Comparison of ENCODE assay signal across 1 cellular context in the genomic region with DNA sequence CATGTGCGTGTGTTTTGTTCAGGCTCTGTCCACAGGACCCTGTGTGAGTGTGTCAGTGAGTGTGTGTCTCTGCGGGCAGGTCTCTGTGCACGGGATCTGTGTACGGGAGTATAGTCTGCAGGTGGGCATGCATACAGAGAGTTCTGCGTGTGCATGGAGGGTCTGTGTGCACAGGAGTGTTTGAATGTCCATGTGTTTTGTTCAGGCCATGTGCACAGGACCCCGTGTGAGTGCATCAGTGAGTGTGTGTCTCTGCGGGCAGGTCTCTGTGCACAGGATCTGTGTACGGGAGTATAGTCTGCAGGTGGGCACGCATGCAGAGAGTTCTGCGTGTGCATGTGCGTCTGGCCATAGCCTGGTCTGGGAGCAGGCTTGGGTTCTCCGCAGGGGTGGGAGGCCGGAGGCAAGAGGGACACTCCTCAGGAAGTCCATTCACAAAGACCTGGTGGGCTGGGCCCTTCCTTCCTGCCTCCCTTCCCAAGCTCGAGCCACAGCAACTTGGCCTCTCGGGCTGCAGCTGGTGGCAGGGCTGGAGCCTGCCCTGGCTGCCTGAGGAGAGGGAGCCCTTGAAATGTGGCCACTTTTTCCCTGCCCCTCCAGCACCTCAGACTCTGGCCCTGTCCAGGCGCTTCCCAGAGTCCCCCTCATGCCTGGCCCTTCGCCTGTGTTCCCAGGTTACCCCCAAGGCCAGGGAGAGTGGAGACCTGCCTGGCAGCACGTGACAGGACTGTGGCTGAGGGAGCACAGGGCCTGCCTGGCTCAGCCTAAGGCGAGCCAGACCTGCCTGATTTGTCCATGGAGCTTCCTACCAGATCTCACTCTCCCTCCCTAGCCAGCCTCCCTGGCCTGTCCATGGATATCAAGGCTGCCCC.
TF ChIP-seq lines count a peak whose summit lies in the region.

No MANE protein-coding gene starts in this region.

TF ChIP-seq in HepG2, 621 proteins besides CTCF, POLR2A, EP300 and RAD21 (continued from another document and continues in another):
- no peak for TF ChIP-seq ZSCAN5A (CRISPR knock-in tag; IDR thresholded peaks at IDR 0.05; ENCODE audit: borderline replicate concordance)
- no peak for TF ChIP-seq ZNF101 (CRISPR knock-in tag; IDR thresholded peaks at IDR 0.05; ENCODE audit: borderline replicate concordance, low read depth)
- no peak for TF ChIP-seq SIX1 (CRISPR knock-in tag; IDR thresholded peaks at IDR 0.05; ENCODE audit: borderline replicate concordance)
- no peak for TF ChIP-seq ZSCAN29 (CRISPR knock-in tag; conservative IDR thresholded peaks at IDR 0.05)
- no peak for TF ChIP-seq ZNF296 (CRISPR knock-in tag; conservative IDR thresholded peaks at IDR 0.05)
- TF ChIP-seq AKNA (CRISPR knock-in tag; IDR thresholded peaks at IDR 0.05; ENCODE audit: borderline replicate concordance): no peak
- no peak for TF ChIP-seq TRIM24 (CRISPR knock-in tag; IDR thresholded peaks at IDR 0.05)
- TF ChIP-seq, protein P1, sequence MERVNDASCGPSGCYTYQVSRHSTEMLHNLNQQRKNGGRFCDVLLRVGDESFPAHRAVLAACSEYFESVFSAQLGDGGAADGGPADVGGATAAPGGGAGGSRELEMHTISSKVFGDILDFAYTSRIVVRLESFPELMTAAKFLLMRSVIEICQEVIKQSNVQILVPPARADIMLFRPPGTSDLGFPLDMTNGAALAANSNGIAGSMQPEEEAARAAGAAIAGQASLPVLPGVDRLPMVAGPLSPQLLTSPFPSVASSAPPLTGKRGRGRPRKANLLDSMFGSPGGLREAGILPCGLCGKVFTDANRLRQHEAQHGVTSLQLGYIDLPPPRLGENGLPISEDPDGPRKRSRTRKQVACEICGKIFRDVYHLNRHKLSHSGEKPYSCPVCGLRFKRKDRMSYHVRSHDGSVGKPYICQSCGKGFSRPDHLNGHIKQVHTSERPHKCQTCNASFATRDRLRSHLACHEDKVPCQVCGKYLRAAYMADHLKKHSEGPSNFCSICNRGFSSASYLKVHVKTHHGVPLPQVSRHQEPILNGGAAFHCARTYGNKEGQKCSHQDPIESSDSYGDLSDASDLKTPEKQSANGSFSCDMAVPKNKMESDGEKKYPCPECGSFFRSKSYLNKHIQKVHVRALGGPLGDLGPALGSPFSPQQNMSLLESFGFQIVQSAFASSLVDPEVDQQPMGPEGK (CRISPR knock-in tag; IDR thresholded peaks at IDR 0.05): no peak
- TF ChIP-seq ZSCAN12 (CRISPR knock-in tag; IDR thresholded peaks at IDR 0.05): no peak
- TF ChIP-seq U2AF1 (optimal IDR thresholded peaks at IDR 0.05; ENCODE audit: low read depth, low read length): no peak
- no peak for TF ChIP-seq NCOR1 (IDR thresholded peaks at IDR 0.05; ENCODE audit: borderline replicate concordance, low read length)
- TF ChIP-seq IKZF4 (CRISPR knock-in tag; IDR thresholded peaks at IDR 0.05; ENCODE audit: borderline replicate concordance, low read depth, not compliant biosample characterization): peak; percentile 44
- TF ChIP-seq, protein P2, sequence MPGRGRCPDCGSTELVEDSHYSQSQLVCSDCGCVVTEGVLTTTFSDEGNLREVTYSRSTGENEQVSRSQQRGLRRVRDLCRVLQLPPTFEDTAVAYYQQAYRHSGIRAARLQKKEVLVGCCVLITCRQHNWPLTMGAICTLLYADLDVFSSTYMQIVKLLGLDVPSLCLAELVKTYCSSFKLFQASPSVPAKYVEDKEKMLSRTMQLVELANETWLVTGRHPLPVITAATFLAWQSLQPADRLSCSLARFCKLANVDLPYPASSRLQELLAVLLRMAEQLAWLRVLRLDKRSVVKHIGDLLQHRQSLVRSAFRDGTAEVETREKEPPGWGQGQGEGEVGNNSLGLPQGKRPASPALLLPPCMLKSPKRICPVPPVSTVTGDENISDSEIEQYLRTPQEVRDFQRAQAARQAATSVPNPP (CRISPR knock-in tag; IDR thresholded peaks at IDR 0.05): no peak
- TF ChIP-seq SRF (IDR thresholded peaks at IDR 0.05; ENCODE audit: low read depth, low read length): no peak
- TF ChIP-seq, protein P3, sequence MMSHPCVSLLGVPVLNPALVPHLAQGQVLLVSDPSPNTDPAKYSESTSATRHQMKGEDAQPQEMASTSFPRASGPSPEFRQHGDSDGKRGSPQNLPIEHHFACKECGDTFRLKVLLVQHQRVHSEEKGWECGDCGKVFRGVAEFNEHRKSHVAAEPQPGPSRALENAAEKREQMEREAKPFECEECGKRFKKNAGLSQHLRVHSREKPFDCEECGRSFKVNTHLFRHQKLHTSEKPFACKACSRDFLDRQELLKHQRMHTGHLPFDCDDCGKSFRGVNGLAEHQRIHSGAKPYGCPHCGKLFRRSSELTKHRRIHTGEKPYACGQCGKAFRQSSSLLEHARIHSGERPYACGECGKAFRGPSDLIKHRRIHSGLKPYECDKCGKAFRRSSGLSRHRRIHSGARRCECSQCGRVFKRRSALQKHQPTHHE (CRISPR knock-in tag; IDR thresholded peaks at IDR 0.05; ENCODE audit: borderline replicate concordance): no peak
- peak; percentile 26; the same call in 1 of the 2 replicates for TF ChIP-seq MED1 (CRISPR knock-in tag; IDR thresholded peaks at IDR 0.05)
- no peak for TF ChIP-seq ZNF678 (CRISPR knock-in tag; IDR thresholded peaks at IDR 0.05)
- peak; percentile 69; the same call in 1 of the 2 replicates for TF ChIP-seq KDM5B (CRISPR knock-in tag; IDR thresholded peaks at IDR 0.05; ENCODE audit: borderline replicate concordance)
- TF ChIP-seq REPIN1 (CRISPR knock-in tag; IDR thresholded peaks at IDR 0.05; ENCODE audit: borderline replicate concordance, low read depth): no peak
- no peak for TF ChIP-seq SP5 (CRISPR knock-in tag; IDR thresholded peaks at IDR 0.05; ENCODE audit: borderline replicate concordance, low read depth)
- TF ChIP-seq, protein P4, sequence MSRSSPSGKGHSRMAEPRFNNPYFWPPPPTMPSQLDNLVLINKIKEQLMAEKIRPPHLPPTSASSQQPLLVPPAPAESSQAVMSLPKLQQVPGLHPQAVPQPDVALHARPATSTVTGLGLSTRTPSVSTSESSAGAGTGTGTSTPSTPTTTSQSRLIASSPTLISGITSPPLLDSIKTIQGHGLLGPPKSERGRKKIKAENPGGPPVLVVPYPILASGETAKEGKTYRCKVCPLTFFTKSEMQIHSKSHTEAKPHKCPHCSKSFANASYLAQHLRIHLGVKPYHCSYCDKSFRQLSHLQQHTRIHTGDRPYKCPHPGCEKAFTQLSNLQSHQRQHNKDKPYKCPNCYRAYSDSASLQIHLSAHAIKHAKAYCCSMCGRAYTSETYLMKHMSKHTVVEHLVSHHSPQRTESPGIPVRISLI (CRISPR knock-in tag; IDR thresholded peaks at IDR 0.05; ENCODE audit: borderline replicate concordance): no peak
- TF ChIP-seq ZNF251 (CRISPR knock-in tag; IDR thresholded peaks at IDR 0.05): no peak; the same call in 1 of the 2 replicates
- TF ChIP-seq ZBTB14 (CRISPR knock-in tag; IDR thresholded peaks at IDR 0.05): no peak
- no peak for TF ChIP-seq NR2F2 (IDR thresholded peaks at IDR 0.05; ENCODE audit: borderline replicate concordance, low read depth)
- peak; percentile 92; the same call in 1 of the 2 replicates for TF ChIP-seq ZFP90 (CRISPR knock-in tag; IDR thresholded peaks at IDR 0.05; ENCODE audit: borderline replicate concordance)
- no peak for TF ChIP-seq ATF7 (IDR thresholded peaks at IDR 0.05)
- TF ChIP-seq ATF7 (CRISPR knock-in tag; IDR thresholded peaks at IDR 0.05): no peak
- 0 out of 2 replicates have a peak, but pooled peaks have one; percentile 69 for TF ChIP-seq ZFP37 (CRISPR knock-in tag; IDR thresholded peaks at IDR 0.05; ENCODE audit: borderline replicate concordance)
- TF ChIP-seq TAF1 (CRISPR knock-in tag; IDR thresholded peaks at IDR 0.05): no peak
- no peak for TF ChIP-seq RBFOX2 (IDR thresholded peaks at IDR 0.05; ENCODE audit: low read depth, low read length)
- TF ChIP-seq, protein P5, sequence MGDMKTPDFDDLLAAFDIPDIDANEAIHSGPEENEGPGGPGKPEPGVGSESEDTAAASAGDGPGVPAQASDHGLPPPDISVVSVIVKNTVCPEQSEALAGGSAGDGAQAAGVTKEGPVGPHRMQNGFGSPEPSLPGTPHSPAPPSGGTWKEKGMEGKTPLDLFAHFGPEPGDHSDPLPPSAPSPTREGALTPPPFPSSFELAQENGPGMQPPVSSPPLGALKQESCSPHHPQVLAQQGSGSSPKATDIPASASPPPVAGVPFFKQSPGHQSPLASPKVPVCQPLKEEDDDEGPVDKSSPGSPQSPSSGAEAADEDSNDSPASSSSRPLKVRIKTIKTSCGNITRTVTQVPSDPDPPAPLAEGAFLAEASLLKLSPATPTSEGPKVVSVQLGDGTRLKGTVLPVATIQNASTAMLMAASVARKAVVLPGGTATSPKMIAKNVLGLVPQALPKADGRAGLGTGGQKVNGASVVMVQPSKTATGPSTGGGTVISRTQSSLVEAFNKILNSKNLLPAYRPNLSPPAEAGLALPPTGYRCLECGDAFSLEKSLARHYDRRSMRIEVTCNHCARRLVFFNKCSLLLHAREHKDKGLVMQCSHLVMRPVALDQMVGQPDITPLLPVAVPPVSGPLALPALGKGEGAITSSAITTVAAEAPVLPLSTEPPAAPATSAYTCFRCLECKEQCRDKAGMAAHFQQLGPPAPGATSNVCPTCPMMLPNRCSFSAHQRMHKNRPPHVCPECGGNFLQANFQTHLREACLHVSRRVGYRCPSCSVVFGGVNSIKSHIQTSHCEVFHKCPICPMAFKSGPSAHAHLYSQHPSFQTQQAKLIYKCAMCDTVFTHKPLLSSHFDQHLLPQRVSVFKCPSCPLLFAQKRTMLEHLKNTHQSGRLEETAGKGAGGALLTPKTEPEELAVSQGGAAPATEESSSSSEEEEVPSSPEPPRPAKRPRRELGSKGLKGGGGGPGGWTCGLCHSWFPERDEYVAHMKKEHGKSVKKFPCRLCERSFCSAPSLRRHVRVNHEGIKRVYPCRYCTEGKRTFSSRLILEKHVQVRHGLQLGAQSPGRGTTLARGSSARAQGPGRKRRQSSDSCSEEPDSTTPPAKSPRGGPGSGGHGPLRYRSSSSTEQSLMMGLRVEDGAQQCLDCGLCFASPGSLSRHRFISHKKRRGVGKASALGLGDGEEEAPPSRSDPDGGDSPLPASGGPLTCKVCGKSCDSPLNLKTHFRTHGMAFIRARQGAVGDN (CRISPR knock-in tag; IDR thresholded peaks at IDR 0.05): peak; percentile 99
- 0 out of 2 replicates have a peak, but pooled peaks have one; percentile 6 for TF ChIP-seq ZNF777 (CRISPR knock-in tag; IDR thresholded peaks at IDR 0.05)
- TF ChIP-seq PLRG1 (conservative IDR thresholded peaks at IDR 0.05): no peak
- TF ChIP-seq ZNF224 (CRISPR knock-in tag; IDR thresholded peaks at IDR 0.05): no peak
- no peak for TF ChIP-seq TSC22D2 (CRISPR knock-in tag; IDR thresholded peaks at IDR 0.05; ENCODE audit: borderline replicate concordance)
- TF ChIP-seq KDM1A (CRISPR knock-in tag; IDR thresholded peaks at IDR 0.05): 0 out of 2 replicates have a peak, but pooled peaks have one; percentile 7
- peak; percentile 88 for TF ChIP-seq ZNF451 (CRISPR knock-in tag; IDR thresholded peaks at IDR 0.05)
- TF ChIP-seq, protein P6, sequence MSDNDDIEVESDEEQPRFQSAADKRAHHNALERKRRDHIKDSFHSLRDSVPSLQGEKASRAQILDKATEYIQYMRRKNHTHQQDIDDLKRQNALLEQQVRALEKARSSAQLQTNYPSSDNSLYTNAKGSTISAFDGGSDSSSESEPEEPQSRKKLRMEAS (IDR thresholded peaks at IDR 0.05): peak; percentile 93
